36 cellular contexts compared by ENCODE assay signal in the genomic region with DNA sequence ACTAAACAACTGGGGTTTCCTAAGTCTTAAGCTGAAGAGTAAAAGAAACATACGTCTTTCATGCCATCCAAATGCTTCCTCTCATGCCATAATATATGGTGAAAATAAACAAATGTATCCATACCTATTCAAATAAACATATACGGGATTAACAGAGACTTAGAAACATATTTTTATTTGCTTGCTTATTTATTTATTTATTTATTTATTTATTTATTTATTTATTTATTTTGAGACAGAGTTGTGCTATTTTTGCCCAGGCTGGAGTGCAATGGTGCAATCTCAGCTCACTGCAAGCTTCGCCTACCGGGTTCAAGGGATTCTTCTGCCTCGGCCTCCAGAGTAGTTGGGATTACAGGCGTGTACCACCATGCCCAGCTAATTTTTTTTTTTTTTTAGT.
"Had no signal": no experiment of that assay in that cellular context is flagged by ENCODE, and none has a peak within 500 bp of the region (broad histone marks: within the 10 kb centered on the region; RNA-seq: fewer than 3 reads in every experiment).

No MANE protein-coding gene starts in this region.

- H3K36me3 ChIP-seq: MG63 had no signal

- H3K4me3 ChIP-seq: MG63 had no signal

- DNase-seq: Karpas-422, Kasumi-1, MG63, MM.1S, MV-4-11, NCI-H1048, NCI-H1092, NCI-H1092 treated with DMSO at 0.1 percent for 48 hours, NCI-H1105, NCI-H1105 treated with DMSO at 0.1 percent for 48 hours, NCI-H1436, NCI-H1436 treated with DMSO at 0.1 percent for 48 hours, NCI-H146, NCI-H1694, NCI-H1694 treated with DMSO at 0.1 percent for 48 hours, NCI-H187, NCI-H187 treated with DMSO at 0.1 percent for 48 hours, NCI-H1930, NCI-H2029, NCI-H2029 treated with DMSO at 0.1 percent for 48 hours, NCI-H2081, NCI-H2081 treated with DMSO at 0.1 percent for 48 hours, NCI-H2107, NCI-H2171, NCI-H2171 treated with DMSO at 0.1 percent for 48 hours, NCI-H2227 treated with DMSO at 0.1 percent for 48 hours, NCI-H226, NCI-H345, NCI-H446, NCI-H446 treated with DMSO at 0.1 percent for 48 hours, NCI-H510A, NCI-H510A treated with DMSO at 0.1 percent for 48 hours, NCI-H524, NCI-H524 treated with DMSO at 0.1 percent for 48 hours, NCI-H526, NCI-H526 treated with DMSO at 0.1 percent for 48 hours had no signal

- H3K9me3 ChIP-seq: MG63 had no signal
